In the genomic region with DNA sequence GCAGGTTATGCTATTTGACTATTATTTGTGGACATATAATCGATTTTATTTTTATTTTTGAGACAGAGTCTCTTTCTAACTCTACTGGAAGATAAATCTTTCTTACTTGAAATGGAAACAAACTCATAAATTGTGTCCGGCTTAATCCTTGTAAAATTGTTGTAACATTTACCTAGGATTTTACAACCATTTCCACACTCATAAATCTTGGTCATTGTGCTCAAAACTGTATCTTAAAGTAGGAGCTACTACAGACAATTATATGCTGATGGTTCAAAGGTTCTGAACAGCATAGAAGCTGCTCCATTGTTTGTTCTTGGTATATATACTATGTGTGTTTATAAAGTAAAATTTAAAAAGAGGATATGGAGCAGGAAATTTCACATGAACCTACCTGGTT, we compare ENCODE assay signal across 15 cellular contexts. TPM values are rescaled to one million over a fixed set of nuclear protein-coding genes. Genes with fewer than 3 reads are reported as not detected.
DNase-seq lines count a peak whose midpoint lies in the region; ATAC-seq, FAIRE-seq and TF ChIP-seq lines count a peak whose summit lies in the region.
"Had no signal": no experiment of that assay in that cellular context is flagged by ENCODE, and none has a peak within 500 bp of the region (broad histone marks: within the 10 kb centered on the region; RNA-seq: fewer than 3 reads in every experiment).

No MANE protein-coding gene starts in this region.

- ATAC-seq in mucosa of descending colon (peak; percentile 50), GM18519 (IDR thresholded peaks at IDR 0.05; ENCODE audit: low FRiP score, unreplicated experiment) (no peak), HG03457 (IDR thresholded peaks at IDR 0.05; ENCODE audit: unreplicated experiment) (no peak)
- ATAC-seq: GM12878, K562 had no signal

- intact Hi-C loops in mucosa of descending colon (cut with DNase I, micrococcal nuclease) = no loop called here

- H3K9me3 ChIP-seq in mucosa of descending colon = no peaks in the 10 kb centered on the region
- H3K9me3 ChIP-seq: BLaER1, HAP-1 had no signal

- no peak for TF ChIP-seq CTCF in mucosa of descending colon (IDR thresholded peaks at IDR 0.05)

- CTCF ChIA-PET in HEK293T (lab: Yijun Ruan, JAX) = interaction anchor here (0.9 to 2.1 kb wide), 3 partner anchors 8 to 25 kb away, joined by 3 to 9 read pairs (median 5); no protein-coding TSS in a partner anchor

- no peak overlapping the region for H3K4me3 ChIP-seq in mucosa of descending colon
- H3K4me3 ChIP-seq: BLaER1, GM12878, HAP-1, K562 had no signal

- POLR2A ChIA-PET in HEK293T (lab: Yijun Ruan, JAX) = interaction anchor here (0.9 to 1.9 kb wide), 2 partner anchors 26 to 172 kb away, joined by 3 to 8 read pairs; no protein-coding TSS in a partner anchor

- peak; percentile 64 for FAIRE-seq in colon (lab: Jason Lieb, UNC)
- FAIRE-seq: GM12878, H1, K562 had no signal

- DNase-seq in HEK293T (ENCODE audit: extremely low spot score) = no peak
- no peak for DNase-seq in mucosa of descending colon
- DNase-seq in anterior cingulate cortex (lab: John Stamatoyannopoulos, UW) = no peak
- no peak for DNase-seq in activated CD4-positive, CD25-positive, alpha-beta regulatory T cell treated with anti-CD3 and anti-CD28 coated beads, Interleukin-2, amount 50 U/mL, for 72 hours
- DNase-seq: AML-193; CD4-positive, CD25-positive, alpha-beta regulatory T cell; DMS53 had no signal

- peaks cover 7% of the 10 kb centered on the region for H3K4me1 ChIP-seq in mucosa of descending colon (ENCODE audit: low read depth)

- H3K36me3 ChIP-seq in mucosa of descending colon (ENCODE audit: low read depth) = no peaks in the 10 kb centered on the region
- H3K36me3 ChIP-seq: BLaER1 had no signal

TF ChIP-seq in HEK293T, 16 proteins besides CTCF, POLR2A, EP300 and RAD21:
- TF ChIP-seq SUZ12 (IDR thresholded peaks at IDR 0.05) (no peak), CTBP1 (IDR thresholded peaks at IDR 0.05; ENCODE audit: borderline replicate concordance) (peak; percentile 77; the same call in 1 of the 2 replicates), HDGF (IDR thresholded peaks at IDR 0.05; ENCODE audit: borderline replicate concordance) (no peak), FOXM1 (IDR thresholded peaks at IDR 0.05; ENCODE audit: borderline replicate concordance) (no peak)
- TF ChIP-seq, protein P1, sequence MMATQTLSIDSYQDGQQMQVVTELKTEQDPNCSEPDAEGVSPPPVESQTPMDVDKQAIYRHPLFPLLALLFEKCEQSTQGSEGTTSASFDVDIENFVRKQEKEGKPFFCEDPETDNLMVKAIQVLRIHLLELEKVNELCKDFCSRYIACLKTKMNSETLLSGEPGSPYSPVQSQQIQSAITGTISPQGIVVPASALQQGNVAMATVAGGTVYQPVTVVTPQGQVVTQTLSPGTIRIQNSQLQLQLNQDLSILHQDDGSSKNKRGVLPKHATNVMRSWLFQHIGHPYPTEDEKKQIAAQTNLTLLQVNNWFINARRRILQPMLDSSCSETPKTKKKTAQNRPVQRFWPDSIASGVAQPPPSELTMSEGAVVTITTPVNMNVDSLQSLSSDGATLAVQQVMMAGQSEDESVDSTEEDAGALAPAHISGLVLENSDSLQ (IDR thresholded peaks at IDR 0.05) = peak; percentile 91

RNA-seq across cellular contexts. Expression of a gene that starts 4.6 kb away (rescaled TPM):
- total RNA-seq in mucosa of descending colon = 100 to 1,000 TPM in 2 of 3 donors, 10 to 100 TPM in 1; 84.3 to 125 (median 123) TPM

RNA-seq across cellular contexts. Expression of a gene that starts 35.7 kb away (rescaled TPM):
- total RNA-seq in mucosa of descending colon = 10 to 100 TPM; 54.8 to 68.9 (median 66.6) TPM
